2 cellular contexts compared by ENCODE assay signal in the genomic region with DNA sequence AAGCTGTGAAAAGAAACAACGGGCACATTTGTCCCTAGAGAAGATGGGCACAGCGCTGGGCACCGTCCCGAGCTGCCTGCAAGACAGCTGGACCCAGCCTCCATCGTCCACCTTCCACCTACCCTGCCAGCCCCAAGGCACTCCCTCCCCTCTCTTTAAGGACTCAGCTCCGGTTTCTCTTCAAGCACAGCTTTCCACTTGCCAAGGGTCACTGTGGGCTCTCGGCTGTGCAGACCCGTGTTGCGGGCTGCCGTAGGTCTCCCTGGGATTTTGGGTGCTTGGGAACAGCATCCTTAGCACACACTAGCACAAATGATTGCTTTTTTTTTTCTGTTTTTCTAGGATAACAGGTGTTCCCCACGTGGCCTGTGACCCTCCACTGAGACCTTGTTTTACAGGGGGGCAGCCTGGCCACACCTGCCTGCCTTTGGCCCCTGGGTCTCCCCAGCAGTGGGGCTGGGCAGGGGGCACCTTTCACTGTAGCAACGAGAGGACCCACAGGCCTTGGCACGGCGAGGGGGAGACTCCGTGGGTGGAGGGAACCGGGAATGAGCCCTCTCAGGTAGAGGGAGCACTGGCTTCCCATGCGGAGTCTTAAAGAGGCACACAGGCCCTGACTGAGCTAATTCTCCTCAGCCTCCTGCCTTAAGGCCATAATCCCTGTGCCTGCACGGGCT.
TF ChIP-seq lines count a peak whose summit lies in the region.

No MANE protein-coding gene starts in this region.

TF ChIP-seq in SK-N-SH, 30 proteins besides CTCF, POLR2A, EP300 and RAD21 (continued from another document):
- TF ChIP-seq, protein P1, sequence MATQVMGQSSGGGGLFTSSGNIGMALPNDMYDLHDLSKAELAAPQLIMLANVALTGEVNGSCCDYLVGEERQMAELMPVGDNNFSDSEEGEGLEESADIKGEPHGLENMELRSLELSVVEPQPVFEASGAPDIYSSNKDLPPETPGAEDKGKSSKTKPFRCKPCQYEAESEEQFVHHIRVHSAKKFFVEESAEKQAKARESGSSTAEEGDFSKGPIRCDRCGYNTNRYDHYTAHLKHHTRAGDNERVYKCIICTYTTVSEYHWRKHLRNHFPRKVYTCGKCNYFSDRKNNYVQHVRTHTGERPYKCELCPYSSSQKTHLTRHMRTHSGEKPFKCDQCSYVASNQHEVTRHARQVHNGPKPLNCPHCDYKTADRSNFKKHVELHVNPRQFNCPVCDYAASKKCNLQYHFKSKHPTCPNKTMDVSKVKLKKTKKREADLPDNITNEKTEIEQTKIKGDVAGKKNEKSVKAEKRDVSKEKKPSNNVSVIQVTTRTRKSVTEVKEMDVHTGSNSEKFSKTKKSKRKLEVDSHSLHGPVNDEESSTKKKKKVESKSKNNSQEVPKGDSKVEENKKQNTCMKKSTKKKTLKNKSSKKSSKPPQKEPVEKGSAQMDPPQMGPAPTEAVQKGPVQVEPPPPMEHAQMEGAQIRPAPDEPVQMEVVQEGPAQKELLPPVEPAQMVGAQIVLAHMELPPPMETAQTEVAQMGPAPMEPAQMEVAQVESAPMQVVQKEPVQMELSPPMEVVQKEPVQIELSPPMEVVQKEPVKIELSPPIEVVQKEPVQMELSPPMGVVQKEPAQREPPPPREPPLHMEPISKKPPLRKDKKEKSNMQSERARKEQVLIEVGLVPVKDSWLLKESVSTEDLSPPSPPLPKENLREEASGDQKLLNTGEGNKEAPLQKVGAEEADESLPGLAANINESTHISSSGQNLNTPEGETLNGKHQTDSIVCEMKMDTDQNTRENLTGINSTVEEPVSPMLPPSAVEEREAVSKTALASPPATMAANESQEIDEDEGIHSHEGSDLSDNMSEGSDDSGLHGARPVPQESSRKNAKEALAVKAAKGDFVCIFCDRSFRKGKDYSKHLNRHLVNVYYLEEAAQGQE (IDR thresholded peaks at IDR 0.05; ENCODE audit: low read depth, low read length): no peak
TF ChIP-seq in SK-N-SH: peak in this region for 0.

TF ChIP-seq in SK-N-SH treated with all-trans-retinoic acid at 6 μM for 48 hours, 23 proteins besides CTCF, POLR2A, EP300 and RAD21 (continued from another document):
- TF ChIP-seq, protein P2, sequence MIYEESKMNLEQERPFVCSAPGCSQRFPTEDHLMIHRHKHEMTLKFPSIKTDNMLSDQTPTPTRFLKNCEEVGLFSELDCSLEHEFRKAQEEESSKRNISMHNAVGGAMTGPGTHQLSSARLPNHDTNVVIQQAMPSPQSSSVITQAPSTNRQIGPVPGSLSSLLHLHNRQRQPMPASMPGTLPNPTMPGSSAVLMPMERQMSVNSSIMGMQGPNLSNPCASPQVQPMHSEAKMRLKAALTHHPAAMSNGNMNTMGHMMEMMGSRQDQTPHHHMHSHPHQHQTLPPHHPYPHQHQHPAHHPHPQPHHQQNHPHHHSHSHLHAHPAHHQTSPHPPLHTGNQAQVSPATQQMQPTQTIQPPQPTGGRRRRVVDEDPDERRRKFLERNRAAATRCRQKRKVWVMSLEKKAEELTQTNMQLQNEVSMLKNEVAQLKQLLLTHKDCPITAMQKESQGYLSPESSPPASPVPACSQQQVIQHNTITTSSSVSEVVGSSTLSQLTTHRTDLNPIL (CRISPR knock-in tag; IDR thresholded peaks at IDR 0.05; ENCODE audit: low read depth): no peak
- no peak for TF ChIP-seq ZFP3 (CRISPR knock-in tag; IDR thresholded peaks at IDR 0.05)
- no peak for TF ChIP-seq BACH2 (CRISPR knock-in tag; IDR thresholded peaks at IDR 0.05; ENCODE audit: borderline replicate concordance)
- TF ChIP-seq TOX (CRISPR knock-in tag; IDR thresholded peaks at IDR 0.05; ENCODE audit: borderline replicate concordance): no peak
- no peak for TF ChIP-seq TCF4 (CRISPR knock-in tag; IDR thresholded peaks at IDR 0.05; ENCODE audit: borderline replicate concordance)
TF ChIP-seq in SK-N-SH treated with all-trans-retinoic acid at 6 μM for 48 hours: peak in this region for 0.
